8 cellular contexts compared by ENCODE assay signal in genomic region chr7:99499713-99500636, GRCh38. TPM values are rescaled to one million over a fixed set of nuclear protein-coding genes. Genes with fewer than 3 reads are reported as not detected.
A peak's percentile ranks its signal among the peaks of the same experiment; 100 is the strongest.
DNase-seq lines count a peak whose midpoint lies in the region; ATAC-seq and TF ChIP-seq lines count a peak whose summit lies in the region.

TSS of gene ZNF394 (minus strand) at chr7:99500281. CDS start at chr7:99500093, 188 bp downstream.

- intact Hi-C loops in mammary epithelial cell (cut with micrococcal nuclease), result loop anchor here (1.0 to 5.0 kb wide), 2 partner anchors 28 to 117 kb away; partner anchors contain the start of genes ZNF789 and ZSCAN25

- in situ Hi-C loops in mammary epithelial cell (cut with MboI; ENCODE audit: low sequenced_read_pairs in 2 of 2), result loop anchor here in 1 of 2 donors (10.0 kb wide), 1 partner anchor 115 kb away; the partner anchor contains the start of gene ZSCAN25

- BruUV-seq in mammary epithelial cell (replicated peaks; lab: Mats Ljungman, UMichigan), result TSS peak; percentile 85

- peak; percentile 38 for ATAC-seq in GM18520 (IDR thresholded peaks at IDR 0.05; ENCODE audit: unreplicated experiment)
- ATAC-seq in HG03108 (IDR thresholded peaks at IDR 0.05; ENCODE audit: unreplicated experiment), result peak; percentile 39

- dilution Hi-C loops in mammary epithelial cell (cut with HindIII; ENCODE audit: low sequenced_read_pairs), result no loop called here

- peak within 1 kb of the TSS; percentile 91 for H3K4me2 ChIP-seq in mammary epithelial cell (ENCODE audit: insufficient read depth, low read depth, low read length)

- under 1% methylated on average over 53 of the region's 69 CpGs for WGBS in mammary epithelial cell (ENCODE audit: low coverage, missing lambda C conversion rate)

- H3K36me3 ChIP-seq in mammary epithelial cell (ENCODE audit: insufficient read depth, low read length), result peaks cover 4% of the 10 kb centered on the region
- H3K36me3 ChIP-seq in iPS-20b (ENCODE audit: insufficient read depth, low read depth, low read length), result peaks cover 13% of the 10 kb centered on the region
- peaks cover 5 to 13% (median 8%) of the 10 kb centered on the region in 3 donors for H3K36me3 ChIP-seq in skeletal muscle tissue (ENCODE audit: control insufficient read depth in 3 of 3, insufficient read depth in 3 of 3, low read length in 3 of 3)

- peak within 1 kb of the TSS; percentile 98 for H2AFZ ChIP-seq in mammary epithelial cell (ENCODE audit: low read depth, low read length)

- H3K4me1 ChIP-seq in mammary epithelial cell (ENCODE audit: insufficient read depth, low read length) (peaks cover 12% of the 10 kb centered on the region), iPS-20b (ENCODE audit: insufficient read depth, low read length) (peaks cover 9% of the 10 kb centered on the region), skeletal muscle tissue (ENCODE audit: control insufficient read depth in 3 of 3, insufficient read depth in 3 of 3, low read length in 3 of 3) (peaks cover 16 to 34% (median 19%) of the 10 kb centered on the region in 3 donors)

- H3K9me3 ChIP-seq in mammary epithelial cell (replicated peaks; ENCODE audit: insufficient read depth, low read length) (no peaks in the 10 kb centered on the region), iPS-20b (ENCODE audit: insufficient read depth, low read depth, low read length) (no peaks in the 10 kb centered on the region; the same call in 1 of the 2 replicates), skeletal muscle tissue (ENCODE audit: control insufficient read depth in 3 of 3, low read length in 3 of 3) (no peaks in the 10 kb centered on the region)

- no peak for TF ChIP-seq CTCF in WI38 (IDR thresholded peaks at IDR 0.05; ENCODE audit: low read depth, low read length)
- TF ChIP-seq CTCF in mammary epithelial cell (conservative IDR thresholded peaks at IDR 0.05 in 1 of 2, IDR thresholded peaks at IDR 0.05 in 1 of 2; ENCODE audit: extremely low read depth in 1 of 2, insufficient read depth in 1 of 2, low read depth in 1 of 2, low read length in 2 of 2), result peak in 1 of 2 donors; percentile 14

- CTCF ChIA-PET in mammary epithelial cell (lab: Charles Lee; ENCODE audit: low non-redundant PET), result no interaction called here

- H3K4me3 ChIP-seq in WI38 (ENCODE audit: low read depth, low read length) (peak within 1 kb of the TSS; percentile 97), mammary epithelial cell (replicated peaks in 1 of 3; ENCODE audit: insufficient read depth in 1 of 3, low read depth in 2 of 3, low read length in 3 of 3) (peak within 1 kb of the TSS; percentile 63 to 91 (median 73)), iPS-20b (ENCODE audit: low read length) (peak within 1 kb of the TSS; percentile 87), skeletal muscle tissue (ENCODE audit: low read length in 3 of 3) (peak within 1 kb of the TSS; percentile 98 to 99 (median 98))

- H3K27ac ChIP-seq in mammary epithelial cell (ENCODE audit: insufficient read depth, low read depth, low read length) (peak within 1 kb of the TSS; percentile 91), iPS-20b (ENCODE audit: low read length) (peak within 1 kb of the TSS; percentile 16), skeletal muscle tissue (ENCODE audit: low read depth, low read length) (peak within 1 kb of the TSS; percentile 99)

- no peaks in the 10 kb centered on the region for H4K20me1 ChIP-seq in mammary epithelial cell (ENCODE audit: insufficient read depth, low read length)

- H3K27me3 ChIP-seq in mammary epithelial cell (ENCODE audit: insufficient read depth, low read length) (no peaks in the 10 kb centered on the region), iPS-20b (ENCODE audit: insufficient read depth, low read length) (no peaks in the 10 kb centered on the region), skeletal muscle tissue (ENCODE audit: control insufficient read depth in 3 of 3, insufficient read depth in 3 of 3, low read length in 3 of 3) (no peaks in the 10 kb centered on the region)

- peak within 1 kb of the TSS; percentile 93 for H3K9ac ChIP-seq in mammary epithelial cell (ENCODE audit: insufficient read depth, low read length)
- peak within 1 kb of the TSS; percentile 86; the same call in 1 of the 2 replicates for H3K9ac ChIP-seq in iPS-20b (ENCODE audit: low read depth, low read length)
- H3K9ac ChIP-seq in skeletal muscle tissue (ENCODE audit: low read depth in 1 of 3, low read length in 3 of 3), result peak within 1 kb of the TSS; percentile 97 to 98 (median 97)

- DNase-seq in 8988T (peak; percentile 75), NCI-H2196 (lab: John Stamatoyannopoulos, UW; ENCODE audit: unreplicated experiment) (peak; percentile 95), mammary epithelial cell (peak; percentile 88)

- peaks cover 55% of the 10 kb centered on the region for H3K79me2 ChIP-seq in mammary epithelial cell (ENCODE audit: insufficient read depth, low read length)

RNA-seq across cellular contexts. Expression of gene ZNF394, which starts in this region (rescaled TPM):
- 10 to 100 TPM; 17.2 to 19.2 TPM for total RNA-seq in mammary epithelial cell
- polyA plus RNA-seq in mammary epithelial cell, result 10.1 TPM
- polyA minus RNA-seq in mammary epithelial cell, result 14.4 TPM
- total RNA-seq in skeletal muscle tissue, result 39.7 TPM

Comparison
In these comparisons a context has a peak if more than half of its experiments do, and no peak if none do; other contexts are left out.
1. Peak in every context shown above with its lines: DNase-seq, ATAC-seq, H3K4me3 ChIP-seq and H3K27ac ChIP-seq.
2. H3K27ac ChIP-seq: peak in every context shown above with its lines; median percentile 99 in skeletal muscle tissue; 91 in mammary epithelial cell; 16 in iPS-20b.